10 cellular contexts compared by ENCODE assay signal in genomic region chr14:90599748-90600507, GRCh38.
DNase-seq lines count a peak whose midpoint lies in the region; ATAC-seq and TF ChIP-seq lines count a peak whose summit lies in the region.
"Had no signal": no experiment of that assay in that cellular context is flagged by ENCODE, and none has a peak within 500 bp of the region (broad histone marks: within the 10 kb centered on the region; RNA-seq: fewer than 3 reads in every experiment).

No MANE protein-coding gene starts in this region.

- ATAC-seq in T-cell (replicated peaks in 1 of 4): no peak

- H3K9me3 Mint-ChIP-seq in chondrocyte (ENCODE audit: low read depth) (no peaks in the 10 kb centered on the region), T-cell (no peaks in the 10 kb centered on the region)
- H3K9me3 Mint-ChIP-seq: naive B cell had no signal

- H3K36me3 ChIP-seq in BE2C: no peaks in the 10 kb centered on the region

- TF ChIP-seq CTCF in BE2C (IDR thresholded peaks at IDR 0.05; ENCODE audit: low read depth, low read length) (peak; percentile 21), chondrocyte (IDR thresholded peaks at IDR 0.05) (peak; percentile 72)

- H3K36me3 Mint-ChIP-seq in chondrocyte (ENCODE audit: low read depth): no peaks in the 10 kb centered on the region
- no peaks in the 10 kb centered on the region for H3K36me3 Mint-ChIP-seq in T-cell
- H3K36me3 Mint-ChIP-seq: naive B cell had no signal

- H3K4me3 Mint-ChIP-seq in chondrocyte (ENCODE audit: unreplicated experiment) (no peak overlapping the region), T-cell (no peak overlapping the region)
- H3K4me3 Mint-ChIP-seq: naive B cell had no signal

- no peaks in the 10 kb centered on the region for H3K9me3 ChIP-seq in BE2C

- POLR2A ChIA-PET in T-cell (lab: Charles Lee): no interaction called here

- H3K27ac Mint-ChIP-seq in chondrocyte (ENCODE audit: unreplicated experiment): peak overlapping the region; percentile 24
- H3K27ac Mint-ChIP-seq in T-cell: no peak overlapping the region

- H3K4me1 Mint-ChIP-seq in chondrocyte (ENCODE audit: low read depth): peaks cover 23% of the 10 kb centered on the region
- H3K4me1 Mint-ChIP-seq in T-cell: no peaks in the 10 kb centered on the region

- H3K27me3 Mint-ChIP-seq in chondrocyte (ENCODE audit: low read depth): no peaks in the 10 kb centered on the region
- H3K27me3 Mint-ChIP-seq in T-cell: peaks cover 5 to 9% of the 10 kb centered on the region in 2 donors

- H3K27me3 ChIP-seq in BE2C: no peaks in the 10 kb centered on the region

- CTCF ChIA-PET in T-cell (lab: Charles Lee): no interaction called here

- no peak overlapping the region for H3K4me3 ChIP-seq in BE2C (ENCODE audit: low read depth, low read length)

- no peak for DNase-seq in BE2C
- DNase-seq in NCI-H2107 treated with DMSO at 0.1 percent for 48 hours (lab: John Stamatoyannopoulos, UW; ENCODE audit: unreplicated experiment): peak; percentile 73
- no peak for DNase-seq in chondrocyte (ENCODE audit: low spot score)
- peak; percentile 44 for DNase-seq in midbrain (lab: John Stamatoyannopoulos, UW)
- no peak for DNase-seq in T-cell
- DNase-seq in NCI-H2196 treated with DMSO at 0.1 percent for 48 hours (lab: John Stamatoyannopoulos, UW; ENCODE audit: unreplicated experiment): no peak
- no peak for DNase-seq in dermis blood vessel endothelial cell
- no peak for DNase-seq in foreskin melanocyte
- DNase-seq: GDM1, naive B cell had no signal

- H3K4me1 ChIP-seq in BE2C: peaks cover 5% of the 10 kb centered on the region

Comparison
In these comparisons a context has a peak if more than half of its experiments do, and no peak if none do; other contexts are left out.
1. DNase-seq: peak in NCI-H2107 treated with DMSO at 0.1 percent for 48 hours (single experiment) and midbrain (single experiment); none in BE2C (single experiment), chondrocyte (single experiment), T-cell (0 of 34), NCI-H2196 treated with DMSO at 0.1 percent for 48 hours (single experiment), dermis blood vessel endothelial cell (single experiment) and foreskin melanocyte (single experiment).